20 cellular contexts compared by ENCODE assay signal in the genomic region with DNA sequence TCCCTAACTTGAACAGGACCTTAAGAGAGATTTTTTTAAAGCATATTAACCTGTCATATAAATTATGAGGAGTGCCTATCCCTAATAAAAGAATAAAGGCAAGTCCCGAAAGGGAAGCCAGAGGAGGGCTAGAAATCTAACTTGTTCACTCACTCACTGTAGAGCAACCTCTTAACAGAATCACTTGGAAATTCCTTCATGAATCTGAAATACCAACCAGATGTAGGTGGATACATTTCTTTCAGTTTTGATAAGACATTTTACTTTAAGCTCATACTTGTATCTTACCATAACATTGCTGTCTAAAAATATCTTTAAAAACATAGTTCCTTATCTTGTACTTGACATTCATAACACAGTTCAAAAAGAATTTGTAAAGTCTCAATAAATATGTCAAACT. TPM values are rescaled to one million over a fixed set of nuclear protein-coding genes. Genes with fewer than 3 reads are reported as not detected.
"Had no signal": no experiment of that assay in that cellular context is flagged by ENCODE, and none has a peak within 500 bp of the region (broad histone marks: within the 10 kb centered on the region; RNA-seq: fewer than 3 reads in every experiment).

No MANE protein-coding gene starts in this region.

- H3K4me3 ChIP-seq: ascending aorta, pancreas, right lobe of liver, stomach, upper lobe of left lung had no signal

- H3K36me3 ChIP-seq: ascending aorta, pancreas, right lobe of liver, upper lobe of left lung had no signal

- H3K27ac ChIP-seq: ascending aorta, right lobe of liver had no signal

- ATAC-seq: left colon had no signal

- DNase-seq: activated CD4-positive, alpha-beta T cell treated with anti-CD3 and anti-CD28 coated beads, Interleukin-2, amount 50 U/mL, for 4 hours; activated gamma-delta T cell; dermis blood vessel endothelial cell; effector memory CD4-positive, alpha-beta T cell; hypothalamus; islet precursor cell; left colon; mammary epithelial cell; naive B cell; pancreas; right lobe of liver; small intestine; stimulated activated CD4-positive, alpha-beta T cell treated with anti-CD3 and anti-CD28 coated beads, Interleukin-15, amount 100 ng/mL, for 24 hours; stimulated activated CD4-positive, alpha-beta T cell treated with anti-CD3 and anti-CD28 coated beads, Interleukin-4, amount 100 ng/mL, for 1 hour; stomach; SW 1271; T-helper 2 cell; upper lobe of left lung had no signal

- H3K27me3 ChIP-seq: ascending aorta, pancreas, right lobe of liver, stomach, upper lobe of left lung had no signal

- H3K9me3 ChIP-seq: ascending aorta, pancreas, right lobe of liver, stomach, upper lobe of left lung had no signal

RNA-seq across cellular contexts. Expression of gene NTN4, which starts 25.7 kb away (rescaled TPM):
- total RNA-seq: activated CD8-positive, alpha-beta memory T cell treated with anti-CD3 and anti-CD28 coated beads for 36 hours had no signal
